ENCODE assay signal across 30 cellular contexts in genomic region chr12:111193511-111193910, GRCh38.
"Had no signal": no experiment of that assay in that cellular context is flagged by ENCODE, and none has a peak within 500 bp of the region (broad histone marks: within the 10 kb centered on the region; RNA-seq: fewer than 3 reads in every experiment).

No MANE protein-coding gene starts in this region.

- H3K4me1 Mint-ChIP-seq: activated CD4-positive, alpha-beta T cell treated with anti-CD3 and anti-CD28 coated beads for 36 hours; activated CD4-positive, alpha-beta T cell treated with anti-CD3 and anti-CD28 coated beads, Interleukin-2, amount 10 ng/mL, durations not matched to agents 24 days and 14 days; activated CD8-positive, alpha-beta memory T cell treated with anti-CD3 and anti-CD28 coated beads, Interleukin-2, amount 10 ng/mL, durations not matched to agents 7 days and 5 days; activated naive CD4-positive, alpha-beta T cell treated with anti-CD3 and anti-CD28 coated beads, Interleukin-2, amount 50 U/mL, for 24 hours; activated naive CD8-positive, alpha-beta T cell treated with anti-CD3 and anti-CD28 coated beads for 36 hours; activated naive CD8-positive, alpha-beta T cell treated with anti-CD3 and anti-CD28 coated beads, Interleukin-2, amount 50 U/mL, for 24 hours had no signal

- H3K27ac ChIP-seq: adrenal gland, body of pancreas, esophagus muscularis mucosa, foreskin keratinocyte, gastroesophageal sphincter had no signal

- DNase-seq: activated CD4-positive, alpha-beta memory T cell treated with anti-CD3 and anti-CD28 coated beads for 36 hours; activated CD4-positive, alpha-beta T cell treated with anti-CD3 and anti-CD28 coated beads for 36 hours; activated CD4-positive, alpha-beta T cell treated with anti-CD3 and anti-CD28 coated beads, Interleukin-2, amount 10 ng/mL, durations not matched to agents 24 days and 14 days; activated CD4-positive, CD25-positive, alpha-beta regulatory T cell; activated CD4-positive, CD25-positive, alpha-beta regulatory T cell treated with anti-CD3 and anti-CD28 coated beads, Interleukin-2, amount 50 U/mL, for 72 hours; activated CD8-positive, alpha-beta memory T cell treated with anti-CD3 and anti-CD28 coated beads, Interleukin-2, amount 10 ng/mL, durations not matched to agents 7 days and 5 days; activated CD8-positive, alpha-beta memory T cell treated with anti-CD3 and anti-CD28 coated beads, Interleukin-2, amount 50 U/mL, for 4 hours; activated CD8-positive, alpha-beta T cell treated with anti-CD3 and anti-CD28 coated beads, Interleukin-2, amount 10 ng/mL, durations not matched to agents 7 days and 5 days; activated effector memory CD4-positive, alpha-beta T cell treated with anti-CD3 and anti-CD28 coated beads, Interleukin-2, amount 50 U/mL, for 16 hours; activated naive CD4-positive, alpha-beta T cell treated with anti-CD3 and anti-CD28 coated beads for 36 hours; activated naive CD8-positive, alpha-beta T cell treated with anti-CD3 and anti-CD28 coated beads for 36 hours; activated naive CD8-positive, alpha-beta T cell treated with anti-CD3 and anti-CD28 coated beads, Interleukin-2, amount 50 U/mL, for 24 hours; activated T-cell treated with anti-CD3 and anti-CD28 coated beads, Interleukin-2, amount 50 U/mL, for 1 hour; activated T-cell treated with anti-CD3 and anti-CD28 coated beads, Interleukin-2, amount 50 U/mL, for 48 hours; adrenal gland; aorta; body of pancreas; cortex of kidney; dermis blood vessel endothelial cell; effector CD4-positive, alpha-beta T cell; effector memory CD8-positive, alpha-beta T cell; erythroblast; foreskin keratinocyte; T-helper 2 cell had no signal

- H3K9me3 ChIP-seq: adrenal gland, body of pancreas, esophagus muscularis mucosa had no signal

- H3K27ac Mint-ChIP-seq: activated CD4-positive, alpha-beta memory T cell treated with anti-CD3 and anti-CD28 coated beads for 36 hours; activated CD4-positive, alpha-beta T cell treated with anti-CD3 and anti-CD28 coated beads for 36 hours; activated CD4-positive, alpha-beta T cell treated with anti-CD3 and anti-CD28 coated beads, Interleukin-2, amount 10 ng/mL, durations not matched to agents 24 days and 14 days; activated CD8-positive, alpha-beta memory T cell treated with anti-CD3 and anti-CD28 coated beads, Interleukin-2, amount 10 ng/mL, durations not matched to agents 7 days and 5 days; activated CD8-positive, alpha-beta T cell treated with anti-CD3 and anti-CD28 coated beads, Interleukin-2, amount 10 ng/mL, durations not matched to agents 7 days and 5 days; activated naive CD4-positive, alpha-beta T cell treated with anti-CD3 and anti-CD28 coated beads for 36 hours; activated naive CD4-positive, alpha-beta T cell treated with anti-CD3 and anti-CD28 coated beads, Interleukin-2, amount 50 U/mL, for 24 hours; activated naive CD8-positive, alpha-beta T cell treated with anti-CD3 and anti-CD28 coated beads for 36 hours; activated naive CD8-positive, alpha-beta T cell treated with anti-CD3 and anti-CD28 coated beads, Interleukin-2, amount 50 U/mL, for 24 hours; activated T-helper 1 cell treated with anti-CD3 and anti-CD28 coated beads, Interleukin-12 subunit alpha, Interleukin-12 subunit beta, Interleukin-2, Interleukin-4 antibody, amounts not matched to agents 30 ng/mL and 10 ng/mL and 1 ng/mL, durations not matched to agents 14 hours and 24 hours and 36 hours; activated T-helper 2 cell treated with anti-CD3 and anti-CD28 coated beads, Interferon-gamma antibody, Interleukin-2, Interleukin-4, amounts not matched to agents 10 μg/mL and 5 μg/mL and 100 μg/mL, durations not matched to agents 14 hours and 24 hours and 36 hours; effector memory CD8-positive, alpha-beta T cell had no signal

- H3K36me3 Mint-ChIP-seq: activated CD4-positive, alpha-beta memory T cell treated with anti-CD3 and anti-CD28 coated beads for 36 hours; activated CD8-positive, alpha-beta memory T cell treated with anti-CD3 and anti-CD28 coated beads, Interleukin-2, amount 10 ng/mL, durations not matched to agents 7 days and 5 days; activated naive CD4-positive, alpha-beta T cell treated with anti-CD3 and anti-CD28 coated beads, Interleukin-2, amount 50 U/mL, for 24 hours; activated naive CD8-positive, alpha-beta T cell treated with anti-CD3 and anti-CD28 coated beads for 36 hours had no signal

- H3K4me3 Mint-ChIP-seq: activated CD4-positive, alpha-beta memory T cell treated with anti-CD3 and anti-CD28 coated beads for 36 hours; activated CD4-positive, alpha-beta T cell treated with anti-CD3 and anti-CD28 coated beads for 36 hours; activated CD4-positive, alpha-beta T cell treated with anti-CD3 and anti-CD28 coated beads, Interleukin-2, amount 10 ng/mL, durations not matched to agents 24 days and 14 days; activated CD8-positive, alpha-beta memory T cell treated with anti-CD3 and anti-CD28 coated beads, Interleukin-2, amount 10 ng/mL, durations not matched to agents 7 days and 5 days; activated CD8-positive, alpha-beta T cell treated with anti-CD3 and anti-CD28 coated beads, Interleukin-2, amount 10 ng/mL, durations not matched to agents 7 days and 5 days; activated naive CD4-positive, alpha-beta T cell treated with anti-CD3 and anti-CD28 coated beads for 36 hours; activated naive CD4-positive, alpha-beta T cell treated with anti-CD3 and anti-CD28 coated beads, Interleukin-2, amount 50 U/mL, for 24 hours; activated naive CD8-positive, alpha-beta T cell treated with anti-CD3 and anti-CD28 coated beads for 36 hours; activated naive CD8-positive, alpha-beta T cell treated with anti-CD3 and anti-CD28 coated beads, Interleukin-2, amount 50 U/mL, for 24 hours; activated T-helper 1 cell treated with anti-CD3 and anti-CD28 coated beads, Interleukin-12 subunit alpha, Interleukin-12 subunit beta, Interleukin-2, Interleukin-4 antibody, amounts not matched to agents 30 ng/mL and 10 ng/mL and 1 ng/mL, durations not matched to agents 14 hours and 24 hours and 36 hours; effector memory CD8-positive, alpha-beta T cell had no signal

- H3K4me1 ChIP-seq: adrenal gland, body of pancreas, esophagus muscularis mucosa, foreskin keratinocyte, gastroesophageal sphincter had no signal

- ATAC-seq: activated CD4-positive, alpha-beta T cell treated with anti-CD3 and anti-CD28 coated beads for 36 hours; activated CD8-positive, alpha-beta memory T cell treated with anti-CD3 and anti-CD28 coated beads, Interleukin-2, amount 10 ng/mL, durations not matched to agents 7 days and 5 days; activated CD8-positive, alpha-beta T cell treated with anti-CD3 and anti-CD28 coated beads, Interleukin-2, amount 10 ng/mL, durations not matched to agents 7 days and 5 days; activated naive CD8-positive, alpha-beta T cell treated with anti-CD3 and anti-CD28 coated beads, Interleukin-2, amount 50 U/mL, for 24 hours; body of pancreas; effector memory CD8-positive, alpha-beta T cell; foreskin keratinocyte; gastroesophageal sphincter had no signal

- H3K27me3 Mint-ChIP-seq: activated naive CD4-positive, alpha-beta T cell treated with anti-CD3 and anti-CD28 coated beads, Interleukin-2, amount 50 U/mL, for 24 hours had no signal

- H3K27me3 ChIP-seq: body of pancreas had no signal

- FAIRE-seq: colon had no signal

- H3K36me3 ChIP-seq: adrenal gland, esophagus muscularis mucosa, gastroesophageal sphincter had no signal

- H3K4me3 ChIP-seq: adrenal gland, body of pancreas, esophagus muscularis mucosa, gastroesophageal sphincter had no signal

- H3K9me3 Mint-ChIP-seq: activated CD4-positive, alpha-beta memory T cell treated with anti-CD3 and anti-CD28 coated beads for 36 hours; activated CD4-positive, alpha-beta T cell treated with anti-CD3 and anti-CD28 coated beads, Interleukin-2, amount 10 ng/mL, durations not matched to agents 24 days and 14 days; activated naive CD4-positive, alpha-beta T cell treated with anti-CD3 and anti-CD28 coated beads for 36 hours; activated naive CD4-positive, alpha-beta T cell treated with anti-CD3 and anti-CD28 coated beads, Interleukin-2, amount 50 U/mL, for 24 hours; activated naive CD8-positive, alpha-beta T cell treated with anti-CD3 and anti-CD28 coated beads for 36 hours; activated naive CD8-positive, alpha-beta T cell treated with anti-CD3 and anti-CD28 coated beads, Interleukin-2, amount 50 U/mL, for 24 hours; activated T-helper 1 cell treated with anti-CD3 and anti-CD28 coated beads, Interleukin-12 subunit alpha, Interleukin-12 subunit beta, Interleukin-2, Interleukin-4 antibody, amounts not matched to agents 30 ng/mL and 10 ng/mL and 1 ng/mL, durations not matched to agents 14 hours and 24 hours and 36 hours; activated T-helper 2 cell treated with anti-CD3 and anti-CD28 coated beads, Interferon-gamma antibody, Interleukin-2, Interleukin-4, amounts not matched to agents 10 μg/mL and 5 μg/mL and 100 μg/mL, durations not matched to agents 14 hours and 24 hours and 36 hours had no signal
